Comparison of ENCODE assay signal across 22 cellular contexts in the genomic region with DNA sequence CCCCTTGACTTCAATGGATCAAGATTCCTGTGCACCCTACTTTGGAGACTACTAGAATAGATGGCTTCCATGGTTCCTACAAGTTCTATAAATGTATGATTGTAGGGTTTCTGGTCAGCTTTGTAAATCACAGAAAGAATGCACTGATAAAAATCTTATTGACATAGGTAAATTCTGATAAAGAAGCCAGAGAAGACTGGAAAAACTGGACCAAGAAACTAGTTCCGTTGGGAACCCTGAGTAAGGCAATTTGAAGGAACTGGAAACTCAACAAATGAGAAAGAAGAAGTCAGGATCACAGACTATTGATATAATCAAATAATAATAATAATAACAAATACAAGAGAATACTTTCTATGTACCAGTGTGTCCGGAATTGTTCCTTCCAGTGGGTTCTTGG. TPM values are rescaled to one million over a fixed set of nuclear protein-coding genes. Genes with fewer than 3 reads are reported as not detected.
DNase-seq lines count a peak whose midpoint lies in the region; ATAC-seq and TF ChIP-seq lines count a peak whose summit lies in the region.
"Had no signal": no experiment of that assay in that cellular context is flagged by ENCODE, and none has a peak within 500 bp of the region (broad histone marks: within the 10 kb centered on the region; RNA-seq: fewer than 3 reads in every experiment).

No MANE protein-coding gene starts in this region.

- H3K4me3 ChIP-seq in LNCaP clone FGC (ENCODE audit: low read depth, low read length) = no peak overlapping the region
- H3K4me3 ChIP-seq: A549; BLaER1 treated with 17β-estradiol and CSF1 and Interleukin-3, amounts not matched to agents 10 nM and 100 nM; GM23248 had no signal

- ATAC-seq in stimulated activated naive B cell treated with anti-CD40 and anti-IgM and Interleukin-4, amounts not matched to agents 10 μg/mL and 1 μg/mL and 100 μg/mL, for 72 hours (replicated peaks) = no peak
- no peak for ATAC-seq in GM18519 (IDR thresholded peaks at IDR 0.05; ENCODE audit: low FRiP score, unreplicated experiment)
- ATAC-seq: A549 had no signal

- TF ChIP-seq CTCF in LNCaP clone FGC (IDR thresholded peaks at IDR 0.05; ENCODE audit: control insufficient read depth, extremely low read depth, insufficient read depth) (no peak), VCaP (conservative IDR thresholded peaks at IDR 0.05) (no peak)

- H3K27me3 Mint-ChIP-seq in stimulated activated naive B cell treated with anti-CD40 and anti-IgM and Interleukin-4, amounts not matched to agents 10 μg/mL and 1 μg/mL and 100 μg/mL, for 72 hours = no peaks in the 10 kb centered on the region
- H3K27me3 Mint-ChIP-seq: CD4-positive, alpha-beta memory T cell had no signal

- no peaks in the 10 kb centered on the region for H3K36me3 Mint-ChIP-seq in stimulated activated naive B cell treated with anti-CD40 and anti-IgM and Interleukin-4, amounts not matched to agents 10 μg/mL and 1 μg/mL and 100 μg/mL, for 72 hours
- H3K36me3 Mint-ChIP-seq: CD4-positive, alpha-beta memory T cell had no signal

- peak overlapping the region; percentile 15 for H3K27ac Mint-ChIP-seq in stimulated activated naive B cell treated with anti-CD40 and anti-IgM and Interleukin-4, amounts not matched to agents 10 μg/mL and 1 μg/mL and 100 μg/mL, for 72 hours
- H3K27ac Mint-ChIP-seq: CD4-positive, alpha-beta memory T cell had no signal

- H3K4me1 Mint-ChIP-seq in stimulated activated naive B cell treated with anti-CD40 and anti-IgM and Interleukin-4, amounts not matched to agents 10 μg/mL and 1 μg/mL and 100 μg/mL, for 72 hours = no peaks in the 10 kb centered on the region
- H3K4me1 Mint-ChIP-seq: CD4-positive, alpha-beta memory T cell had no signal

- H3K9me3 Mint-ChIP-seq in stimulated activated naive B cell treated with anti-CD40 and anti-IgM and Interleukin-4, amounts not matched to agents 10 μg/mL and 1 μg/mL and 100 μg/mL, for 72 hours = peaks cover 9 to 10% of the 10 kb centered on the region in 2 donors

- DNase-seq in SIG-M5 treated with dmso at 0.1 percent for 504 hours (lab: John Stamatoyannopoulos, UW; ENCODE audit: unreplicated experiment) = peak; percentile 41
- DNase-seq in SIG-M5 (lab: John Stamatoyannopoulos, UW) = no peak
- DNase-seq in LNCaP clone FGC (ENCODE audit: low read depth) = peak; percentile 88
- no peak for DNase-seq in stimulated activated naive B cell treated with anti-CD40 and anti-IgM and Interleukin-4, amounts not matched to agents 10 μg/mL and 1 μg/mL and 100 μg/mL, for 72 hours
- no peak for DNase-seq in mucosa of gallbladder (ENCODE audit: low spot score)
- DNase-seq in NCI-H128 (lab: John Stamatoyannopoulos, UW; ENCODE audit: unreplicated experiment) = no peak
- DNase-seq: 8988T; ACHN; AML-193; BE2C; CD4-positive, alpha-beta memory T cell; COR-L47; DMS153; DND-41; GM23248; H7; HCEC 1CT had no signal

- no peak overlapping the region for H3K4me3 Mint-ChIP-seq in stimulated activated naive B cell treated with anti-CD40 and anti-IgM and Interleukin-4, amounts not matched to agents 10 μg/mL and 1 μg/mL and 100 μg/mL, for 72 hours
- H3K4me3 Mint-ChIP-seq: CD4-positive, alpha-beta memory T cell had no signal

- H3K27ac ChIP-seq in VCaP = peak overlapping the region; percentile 79
- H3K27ac ChIP-seq: A549; BLaER1 treated with 17β-estradiol and CSF1 and Interleukin-3, amounts not matched to agents 10 nM and 100 nM; GM23248 had no signal

RNA-seq across cellular contexts. Expression of a gene that starts 15.4 kb away (rescaled TPM):
- total RNA-seq in mucosa of gallbladder = 410 TPM

RNA-seq across cellular contexts. Expression of a gene that starts 54.5 kb away (rescaled TPM):
- total RNA-seq in mucosa of gallbladder = not detected
- total RNA-seq: CD4-positive, alpha-beta memory T cell; GM23248; H1; H7 had no signal

Comparison
In these comparisons a context has a peak if more than half of its experiments do, and no peak if none do; other contexts are left out.
1. DNase-seq: peak in SIG-M5 treated with dmso at 0.1 percent for 504 hours (single experiment) and LNCaP clone FGC (single experiment); none in SIG-M5 (single experiment), stimulated activated naive B cell treated with anti-CD40 and anti-IgM and Interleukin-4, amounts not matched to agents 10 μg/mL and 1 μg/mL and 100 μg/mL, for 72 hours (single experiment), mucosa of gallbladder (single experiment) and NCI-H128 (single experiment).